In genomic region chr11:94750319-94751215, GRCh38 we compare ENCODE assay signal across 13 cellular contexts. TPM values are rescaled to one million over a fixed set of nuclear protein-coding genes. Genes with fewer than 3 reads are reported as not detected.
A peak's percentile ranks its signal among the peaks of the same experiment; 100 is the strongest.
DNase-seq lines count a peak whose midpoint lies in the region; ATAC-seq, FAIRE-seq and TF ChIP-seq lines count a peak whose summit lies in the region.
"Had no signal": no experiment of that assay in that cellular context is flagged by ENCODE, and none has a peak within 500 bp of the region (broad histone marks: within the 10 kb centered on the region; RNA-seq: fewer than 3 reads in every experiment).

No MANE protein-coding gene starts in this region.

- POLR2A ChIA-PET in Caco-2 (lab: Charles Lee) = no interaction called here

- intact Hi-C loops in Caco-2 (cut with micrococcal nuclease; ENCODE audit: unreplicated experiment) = no loop called here
- intact Hi-C loops in heart left ventricle (cut with DNase I) = loop anchor here in 2 of 10 donors (2.0 to 5.0 kb wide), 2 partner anchors 93 to 108 kb away; no protein-coding TSS in a partner anchor
- intact Hi-C loops in pancreas (cut with DNase I) = no loop called here

- H3K27me3 ChIP-seq in Caco-2 (replicated peaks; ENCODE audit: control insufficient read depth, insufficient read depth, low read length) (no peaks in the 10 kb centered on the region), adipocyte (replicated peaks; ENCODE audit: control insufficient read depth, insufficient read depth, low read length) (no peaks in the 10 kb centered on the region), heart left ventricle (no peaks in the 10 kb centered on the region), pancreas (no peaks in the 10 kb centered on the region)
- no peaks in the 10 kb centered on the region for H3K27me3 ChIP-seq in effector memory CD4-positive, alpha-beta T cell (replicated peaks; ENCODE audit: control insufficient read depth, insufficient read depth, low read length, poor library complexity, severe bottlenecking)

- no peak for DNase-seq in Caco-2
- peak; percentile 25 for DNase-seq in adipocyte (ENCODE audit: low read depth)
- DNase-seq in heart left ventricle = peak in 4 of 5 donors; percentile 33 to 51 (median 34)
- no peak for DNase-seq in pancreas
- DNase-seq in HCEC 1CT = no peak
- DNase-seq in NCI-H2227 treated with DMSO at 0.1 percent for 48 hours (lab: John Stamatoyannopoulos, UW) = no peak
- no peak for DNase-seq in effector memory CD4-positive, alpha-beta T cell
- DNase-seq: activated B cell treated with CpG ODN at 0.5 μM for 24 hours; activated CD8-positive, alpha-beta memory T cell treated with anti-CD3 and anti-CD28 coated beads, Interleukin-2, amount 50 U/mL, for 4 hours; activated naive CD4-positive, alpha-beta T cell treated with anti-CD3 and anti-CD28 coated beads, Interleukin-2, amount 50 U/mL, for 16 hours; caudate nucleus; NCI-H2171 treated with DMSO at 0.1 percent for 48 hours had no signal

- H3K4me1 ChIP-seq in Caco-2 = peaks cover 64% of the 10 kb centered on the region
- peaks cover 45% of the 10 kb centered on the region for H3K4me1 ChIP-seq in adipocyte (ENCODE audit: control insufficient read depth, insufficient read depth, low read length)
- peaks cover 0 to 34% (median 14%) of the 10 kb centered on the region in 12 donors for H3K4me1 ChIP-seq in heart left ventricle
- peaks cover 9 to 13% (median 11%) of the 10 kb centered on the region in 3 donors for H3K4me1 ChIP-seq in pancreas
- H3K4me1 ChIP-seq in effector memory CD4-positive, alpha-beta T cell (ENCODE audit: control insufficient read depth, insufficient read depth, low read length, poor library complexity, severe bottlenecking) = no peaks in the 10 kb centered on the region

- H3K27ac ChIP-seq in heart left ventricle = peak overlapping the region; percentile 39 to 81 (median 73)
- H3K27ac ChIP-seq in pancreas = peak overlapping the region in 1 of 4 donors; percentile 20
- no peak overlapping the region for H3K27ac ChIP-seq in effector memory CD4-positive, alpha-beta T cell (ENCODE audit: insufficient read depth, low read length, poor library complexity, severe bottlenecking)

- no peak for TF ChIP-seq POLR2A in heart left ventricle (IDR thresholded peaks at IDR 0.05)

- H3K36me3 ChIP-seq in Caco-2 (ENCODE audit: control insufficient read depth, insufficient read depth, low read length) (no peaks in the 10 kb centered on the region), adipocyte (ENCODE audit: control insufficient read depth, insufficient read depth, low read length, severe bottlenecking) (no peaks in the 10 kb centered on the region), heart left ventricle (no peaks in the 10 kb centered on the region), pancreas (no peaks in the 10 kb centered on the region)
- no peaks in the 10 kb centered on the region for H3K36me3 ChIP-seq in effector memory CD4-positive, alpha-beta T cell (ENCODE audit: control insufficient read depth, insufficient read depth, low read length)

- no peaks in the 10 kb centered on the region for H3K36me3 Mint-ChIP-seq in Caco-2 (ENCODE audit: insufficient read depth, unreplicated experiment)

- no peak overlapping the region for H3K4me3 Mint-ChIP-seq in Caco-2 (ENCODE audit: unreplicated experiment)
- H3K4me3 Mint-ChIP-seq: activated B cell treated with CpG ODN at 0.5 μM for 24 hours had no signal

- H3K4me3 ChIP-seq in Caco-2 (ENCODE audit: low read depth, low read length) = no peak overlapping the region
- peak overlapping the region; percentile 74 for H3K4me3 ChIP-seq in adipocyte (ENCODE audit: low read length)
- H3K4me3 ChIP-seq in heart left ventricle = peak overlapping the region in 7 of 12 donors; percentile 8 to 45 (median 18)
- H3K4me3 ChIP-seq in pancreas = no peak overlapping the region
- no peak overlapping the region for H3K4me3 ChIP-seq in effector memory CD4-positive, alpha-beta T cell (ENCODE audit: insufficient read depth, low read depth, low read length, poor library complexity, severe bottlenecking)

- no peaks in the 10 kb centered on the region for H3K27me3 Mint-ChIP-seq in Caco-2 (ENCODE audit: insufficient read depth, unreplicated experiment)

- no peak for FAIRE-seq in pancreas (lab: Jason Lieb, UNC)

- peaks cover 66% of the 10 kb centered on the region for H3K4me1 Mint-ChIP-seq in Caco-2 (ENCODE audit: low read depth, unreplicated experiment)
- H3K4me1 Mint-ChIP-seq: activated B cell treated with CpG ODN at 0.5 μM for 24 hours had no signal

- CTCF ChIA-PET in Caco-2 (lab: Charles Lee) = no interaction called here

- H3K9me3 ChIP-seq in Caco-2 (no peaks in the 10 kb centered on the region), adipocyte (ENCODE audit: control insufficient read depth, low read length) (no peaks in the 10 kb centered on the region), heart left ventricle (no peaks in the 10 kb centered on the region), pancreas (no peaks in the 10 kb centered on the region)
- H3K9me3 ChIP-seq in effector memory CD4-positive, alpha-beta T cell (ENCODE audit: control insufficient read depth, low read length) = no peaks in the 10 kb centered on the region

- WGBS in heart left ventricle, 4 donors = 47 to 62% (median 50%) methylated on average over 10 of the region's 10 CpGs
- WGBS in pancreas, 2 donors = 56% methylated on average over 10 of the region's 10 CpGs

- TF ChIP-seq CTCF in Caco-2 (IDR thresholded peaks at IDR 0.05; ENCODE audit: insufficient read depth in 1 of 2, low read depth in 1 of 2, low read length in 1 of 2, severe bottlenecking in 1 of 2, unreplicated experiment in 1 of 2) (no peak), heart left ventricle (IDR thresholded peaks at IDR 0.05) (no peak), pancreas (IDR thresholded peaks at IDR 0.05) (no peak)

- peak overlapping the region; percentile 67 for H3K9ac ChIP-seq in adipocyte (ENCODE audit: low read length)

- H3K27ac Mint-ChIP-seq in Caco-2 (ENCODE audit: unreplicated experiment) = peak overlapping the region; percentile 68
- H3K27ac Mint-ChIP-seq: activated B cell treated with CpG ODN at 0.5 μM for 24 hours had no signal

- no peaks in the 10 kb centered on the region for H3K9me3 Mint-ChIP-seq in Caco-2 (ENCODE audit: unreplicated experiment)
- H3K9me3 Mint-ChIP-seq: activated B cell treated with CpG ODN at 0.5 μM for 24 hours had no signal

- BruUV-seq in Caco-2 (replicated peaks; lab: Mats Ljungman, UMichigan) = no TSS peak

- ATAC-seq in heart left ventricle = peak; percentile 51 to 82 (median 71)
- ATAC-seq in pancreas = peak in 3 of 4 donors; percentile 24 to 36 (median 34)
- no peak for ATAC-seq in HG02623 (IDR thresholded peaks at IDR 0.05; ENCODE audit: unreplicated experiment)

RNA-seq across cellular contexts. Expression of gene AMOTL1, which starts 17.6 kb away (rescaled TPM):
- total RNA-seq in Caco-2 (2022) = 60.8 and 64.6 TPM in 2 replicates
- 10 to 100 TPM; 24.4 to 76.0 (median 51.7) TPM for total RNA-seq in heart left ventricle
- polyA plus RNA-seq in heart left ventricle = 1 to 10 TPM; 6.2 to 9.0 TPM
- total RNA-seq in pancreas = 10 to 100 TPM; 17.0 to 30.2 (median 19.6) TPM
- polyA plus RNA-seq in pancreas = 1 to 10 TPM; 3.5 to 5.5 TPM

Comparison
In these comparisons a context has a peak if more than half of its experiments do, and no peak if none do; other contexts are left out.
1. DNase-seq: peak in adipocyte (single experiment) and heart left ventricle (4 of 5); none in Caco-2 (0 of 2), pancreas (0 of 6), HCEC 1CT (single experiment), NCI-H2227 treated with DMSO at 0.1 percent for 48 hours (single experiment) and effector memory CD4-positive, alpha-beta T cell (0 of 3).
2. H3K4me3 ChIP-seq: peak in adipocyte (single experiment) and heart left ventricle (7 of 12); none in Caco-2 (single experiment), pancreas (0 of 4) and effector memory CD4-positive, alpha-beta T cell (single experiment).